Comparison of ENCODE assay signal across 11 cellular contexts in the genomic region with DNA sequence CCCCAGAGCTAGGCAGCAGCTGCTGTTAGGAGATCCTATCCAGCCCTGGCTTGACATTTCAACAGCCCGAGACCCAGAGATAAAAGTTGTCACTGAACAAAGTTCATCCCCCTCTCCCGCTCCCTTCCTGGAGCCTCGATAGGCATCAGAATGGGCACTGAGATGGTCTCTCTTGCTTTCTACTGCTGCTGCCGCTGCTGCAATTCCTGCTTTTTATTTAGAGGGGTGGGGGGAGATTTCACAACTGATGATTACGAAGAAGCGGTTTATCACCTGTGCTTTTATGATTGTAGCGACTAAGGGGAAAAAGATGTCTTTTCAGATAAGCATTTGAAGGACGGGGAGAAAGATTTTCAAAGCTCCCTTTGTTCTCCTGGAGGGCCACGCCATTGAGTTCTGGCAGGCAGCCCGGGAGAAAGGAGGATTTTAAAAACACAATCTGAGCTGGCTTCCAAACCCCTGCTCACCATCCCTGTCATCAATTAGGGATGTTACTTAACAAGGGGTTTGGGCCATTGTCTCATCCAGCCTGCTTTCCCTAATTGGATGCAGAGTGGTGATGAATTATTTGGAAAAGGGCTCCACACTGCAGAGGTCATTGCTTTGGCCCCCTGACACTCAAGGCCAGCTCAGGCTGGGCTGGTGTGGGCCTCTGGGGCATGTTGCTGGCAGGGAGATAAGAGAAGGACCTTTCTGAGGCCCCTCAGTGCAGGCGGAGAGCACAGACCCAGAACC.
DNase-seq lines count a peak whose midpoint lies in the region; ATAC-seq and TF ChIP-seq lines count a peak whose summit lies in the region.
"Had no signal": no experiment of that assay in that cellular context is flagged by ENCODE, and none has a peak within 500 bp of the region (broad histone marks: within the 10 kb centered on the region; RNA-seq: fewer than 3 reads in every experiment).

No MANE protein-coding gene starts in this region.

- DNase-seq in NCI-H2081 (lab: John Stamatoyannopoulos, UW) = peak; percentile 45 to 64
- no peak for DNase-seq in NCI-H2081 treated with DMSO at 0.1 percent for 48 hours (lab: John Stamatoyannopoulos, UW)
- peak; percentile 96 for DNase-seq in NCI-H526 treated with DMSO at 0.1 percent for 48 hours (lab: John Stamatoyannopoulos, UW)
- DNase-seq in foreskin keratinocyte = peak in 1 of 2 donors; percentile 9
- no peak for DNase-seq in smooth muscle cell (lab: John Stamatoyannopoulos, UW; ENCODE audit: unreplicated experiment)
- DNase-seq: NCI-H510A treated with DMSO at 0.1 percent for 48 hours; stimulated activated CD4-positive, alpha-beta T cell treated with anti-CD3 and anti-CD28 coated beads, Interleukin-4, amount 100 ng/mL, for 24 hours had no signal

- no peaks in the 10 kb centered on the region for H3K79me2 ChIP-seq in smooth muscle cell (ENCODE audit: low read depth)

- H3K4me3 ChIP-seq in smooth muscle cell = no peak overlapping the region
- H3K4me3 ChIP-seq: ovary had no signal

- H4K20me1 ChIP-seq in smooth muscle cell (ENCODE audit: low read depth) = no peaks in the 10 kb centered on the region

- 27% methylated on average over 11 of the region's 11 CpGs for WGBS in smooth muscle cell (ENCODE audit: low lambda C conversion rate)

- no peaks in the 10 kb centered on the region for H3K9me3 ChIP-seq in smooth muscle cell (replicated peaks; ENCODE audit: low read depth)
- H3K9me3 ChIP-seq: ovary had no signal

- TF ChIP-seq CTCF in foreskin keratinocyte (conservative IDR thresholded peaks at IDR 0.05) (no peak), smooth muscle cell (IDR thresholded peaks at IDR 0.05; ENCODE audit: borderline replicate concordance, insufficient read depth, poor library complexity, severe bottlenecking) (no peak)

- H3K4me2 ChIP-seq in smooth muscle cell = no peak overlapping the region

- H3F3A ChIP-seq in smooth muscle cell (ENCODE audit: low read depth) = no peaks in the 10 kb centered on the region

- peak overlapping the region; percentile 18 for H2AFZ ChIP-seq in smooth muscle cell (ENCODE audit: low read depth)

- H3K4me1 ChIP-seq in foreskin keratinocyte (no peaks in the 10 kb centered on the region), smooth muscle cell (ENCODE audit: low read depth) (peaks cover 7% of the 10 kb centered on the region)

- no peak overlapping the region for H3K9ac ChIP-seq in smooth muscle cell (ENCODE audit: low read depth)

- ATAC-seq in foreskin keratinocyte (peak; percentile 36), GM19455 (IDR thresholded peaks at IDR 0.05; ENCODE audit: unreplicated experiment) (no peak), HG03097 (IDR thresholded peaks at IDR 0.05; ENCODE audit: low FRiP score, unreplicated experiment) (no peak), HG02642 (IDR thresholded peaks at IDR 0.05; ENCODE audit: poor library complexity, unreplicated experiment) (no peak)

- no peaks in the 10 kb centered on the region for H3K36me3 ChIP-seq in smooth muscle cell (ENCODE audit: low read depth)
- H3K36me3 ChIP-seq: ovary had no signal

- H3K27me3 ChIP-seq in foreskin keratinocyte = no peaks in the 10 kb centered on the region
- peaks cover 29% of the 10 kb centered on the region for H3K27me3 ChIP-seq in smooth muscle cell (ENCODE audit: low read depth)
- H3K27me3 ChIP-seq: ovary had no signal

- H3K27ac ChIP-seq in foreskin keratinocyte (no peak overlapping the region), smooth muscle cell (ENCODE audit: low read depth) (no peak overlapping the region)
- H3K27ac ChIP-seq: ovary had no signal

Comparison
In these comparisons a context has a peak if more than half of its experiments do, and no peak if none do; other contexts are left out.
1. DNase-seq: peak in NCI-H2081 (2 of 2) and NCI-H526 treated with DMSO at 0.1 percent for 48 hours (single experiment); none in NCI-H2081 treated with DMSO at 0.1 percent for 48 hours (single experiment) and smooth muscle cell (single experiment).